ENCODE assay signal across 9 cellular contexts in genomic region chr16:66924527-66925321, GRCh38. TPM values are rescaled to one million over a fixed set of nuclear protein-coding genes. Genes with fewer than 3 reads are reported as not detected.
DNase-seq lines count a peak whose midpoint lies in the region; ATAC-seq and TF ChIP-seq lines count a peak whose summit lies in the region.
"Had no signal": no experiment of that assay in that cellular context is flagged by ENCODE, and none has a peak within 500 bp of the region (broad histone marks: within the 10 kb centered on the region; RNA-seq: fewer than 3 reads in every experiment).

No MANE protein-coding gene starts in this region.

- H3K27ac Mint-ChIP-seq in CD8-positive, alpha-beta memory T cell = no peak overlapping the region

- H3K9me3 Mint-ChIP-seq in CD8-positive, alpha-beta memory T cell = no peaks in the 10 kb centered on the region

- H3K9ac ChIP-seq in parathyroid adenoma = no peak overlapping the region
- H3K9ac ChIP-seq: KMS-11 had no signal

- H3K9me3 ChIP-seq in CD8-positive, alpha-beta memory T cell (ENCODE audit: low read length) = no peaks in the 10 kb centered on the region
- H3K9me3 ChIP-seq in parathyroid adenoma (ENCODE audit: control insufficient read depth, low read length) = no peaks in the 10 kb centered on the region

- H3K36me3 ChIP-seq in CD8-positive, alpha-beta memory T cell (ENCODE audit: insufficient read depth, low read length) = no peaks in the 10 kb centered on the region
- H3K36me3 ChIP-seq in parathyroid adenoma (ENCODE audit: control insufficient read depth, insufficient read depth, low read length) = no peaks in the 10 kb centered on the region

- no peak overlapping the region for H3K4me3 ChIP-seq in CD8-positive, alpha-beta memory T cell (ENCODE audit: low read length)
- H3K4me3 ChIP-seq in fibroblast of villous mesenchyme (ENCODE audit: low read depth, low read length) (peak overlapping the region; percentile 62), parathyroid adenoma (ENCODE audit: low read depth, low read length) (peak overlapping the region; percentile 37)

- peaks cover 13% of the 10 kb centered on the region for H3K27me3 ChIP-seq in CD8-positive, alpha-beta memory T cell (ENCODE audit: insufficient read depth, low read length, poor library complexity, severe bottlenecking)
- no peaks in the 10 kb centered on the region for H3K27me3 ChIP-seq in parathyroid adenoma (ENCODE audit: control insufficient read depth, insufficient read depth, low read length)

- H3K27ac ChIP-seq in CD8-positive, alpha-beta memory T cell (ENCODE audit: low read depth, low read length) = no peak overlapping the region
- no peak overlapping the region for H3K27ac ChIP-seq in parathyroid adenoma
- H3K27ac ChIP-seq: KMS-11 had no signal

- peak overlapping the region in 6 of 7 donors; percentile 38 to 74 (median 53) for H3K4me3 Mint-ChIP-seq in CD8-positive, alpha-beta memory T cell

- peaks cover 30 to 46% of the 10 kb centered on the region in 2 donors for H3K27me3 Mint-ChIP-seq in CD8-positive, alpha-beta memory T cell

- no peaks in the 10 kb centered on the region for H3K79me2 ChIP-seq in parathyroid adenoma

- CTCF ChIA-PET in CD8-positive, alpha-beta memory T cell (lab: Charles Lee) = interaction anchor here (0.8 kb wide), 1 partner anchor 20 kb away, joined by 3 read pairs; no protein-coding TSS in a partner anchor

- peak overlapping the region; percentile 65 for H3K4me2 ChIP-seq in parathyroid adenoma (ENCODE audit: low read length)
- H3K4me2 ChIP-seq: KMS-11 had no signal

- DNase-seq in CD8-positive, alpha-beta memory T cell = peak in 4 of 5 donors; percentile 18 to 37 (median 32)
- DNase-seq in activated T-cell treated with anti-CD3 and anti-CD28 coated beads, Interleukin-2, amount 50 U/mL, for 48 hours = peak; percentile 58 to 71
- DNase-seq in fibroblast of villous mesenchyme (ENCODE audit: low read depth) (no peak), DMS114 treated with DMSO at 0.1 percent for 48 hours (lab: John Stamatoyannopoulos, UW; ENCODE audit: unreplicated experiment) (no peak)

- TF ChIP-seq CTCF in fibroblast of villous mesenchyme (IDR thresholded peaks at IDR 0.05; ENCODE audit: insufficient read depth, low read depth, low read length) = peak; percentile 47
- peak; percentile 34 for TF ChIP-seq CTCF in parathyroid adenoma (IDR thresholded peaks at IDR 0.05)

- peak; percentile 48 for ATAC-seq in HG03354 (IDR thresholded peaks at IDR 0.05; ENCODE audit: poor library complexity, severe bottlenecking, unreplicated experiment)
- no peak for ATAC-seq in HG03457 (IDR thresholded peaks at IDR 0.05; ENCODE audit: unreplicated experiment)
- no peak for ATAC-seq in HG03095 (IDR thresholded peaks at IDR 0.05; ENCODE audit: unreplicated experiment)

- POLR2A ChIA-PET in CD8-positive, alpha-beta memory T cell (lab: Charles Lee) = no interaction called here

- H3K4me1 ChIP-seq in CD8-positive, alpha-beta memory T cell (ENCODE audit: insufficient read depth, low read length) = no peaks in the 10 kb centered on the region
- peaks cover 6% of the 10 kb centered on the region for H3K4me1 ChIP-seq in parathyroid adenoma

- no peaks in the 10 kb centered on the region for H3K36me3 Mint-ChIP-seq in CD8-positive, alpha-beta memory T cell

- peaks cover 0 to 12% (median 2%) of the 10 kb centered on the region in 3 donors for H3K4me1 Mint-ChIP-seq in CD8-positive, alpha-beta memory T cell

- peak overlapping the region; percentile 86 for H2AFZ ChIP-seq in parathyroid adenoma

RNA-seq across cellular contexts. Expression of gene RRAD, which starts 0.6 kb away (rescaled TPM):
- total RNA-seq in CD8-positive, alpha-beta memory T cell = under 1 TPM; 0.60 to 0.88 TPM
- polyA plus RNA-seq in CD8-positive, alpha-beta memory T cell = not detected
- total RNA-seq in fibroblast of villous mesenchyme = 12.5 and 15.1 TPM in 2 replicates

RNA-seq across cellular contexts. Expression of gene CDH16, which starts 6.0 kb away (rescaled TPM):
- total RNA-seq in CD8-positive, alpha-beta memory T cell = not detected
- not detected for polyA plus RNA-seq in CD8-positive, alpha-beta memory T cell
- total RNA-seq in fibroblast of villous mesenchyme = not detected in 2 replicates

RNA-seq across cellular contexts. Expression of gene CIAO2B, which starts 9.5 kb away (rescaled TPM):
- 100 to 1,000 TPM; 164 to 176 TPM for total RNA-seq in CD8-positive, alpha-beta memory T cell
- 132 TPM for polyA plus RNA-seq in CD8-positive, alpha-beta memory T cell
- 133 and 136 TPM in 2 replicates for total RNA-seq in fibroblast of villous mesenchyme

RNA-seq across cellular contexts. Expression of gene CES2, which starts 10.6 kb away (rescaled TPM):
- 10 to 100 TPM; 23.5 to 23.8 TPM for total RNA-seq in CD8-positive, alpha-beta memory T cell
- polyA plus RNA-seq in CD8-positive, alpha-beta memory T cell = 26.6 TPM
- 38.9 and 41.9 TPM in 2 replicates for total RNA-seq in fibroblast of villous mesenchyme

RNA-seq across cellular contexts. Expression of gene CES3, which starts 36.3 kb away (rescaled TPM):
- total RNA-seq in CD8-positive, alpha-beta memory T cell = under 1 TPM; 0.16 to 0.24 TPM
- not detected for polyA plus RNA-seq in CD8-positive, alpha-beta memory T cell
- total RNA-seq in fibroblast of villous mesenchyme = 0.32 TPM in 1 of 2 replicates, not detected in the other

Comparison
In these comparisons a context has a peak if more than half of its experiments do, and no peak if none do; other contexts are left out.
1. DNase-seq: peak in CD8-positive, alpha-beta memory T cell (4 of 5) and activated T-cell treated with anti-CD3 and anti-CD28 coated beads, Interleukin-2, amount 50 U/mL, for 48 hours (2 of 2); none in fibroblast of villous mesenchyme (single experiment) and DMS114 treated with DMSO at 0.1 percent for 48 hours (single experiment).